ENCODE assay signal across 1 cellular context in genomic region chr15:52529940-52530339, GRCh38.
TF ChIP-seq lines count a peak whose summit lies in the region.

No MANE protein-coding gene starts in this region.

TF ChIP-seq in H1, 55 proteins besides CTCF, POLR2A, EP300 and RAD21:
- TF ChIP-seq SUZ12 (IDR thresholded peaks at IDR 0.05; ENCODE audit: low read length) (peak; percentile 9; the same call in 1 of the 2 replicates), RNF2 (IDR thresholded peaks at IDR 0.05; ENCODE audit: borderline replicate concordance, low read depth, low read length, missing control alignments, poor library complexity, severe bottlenecking) (peak; percentile 2), POLR2AphosphoS5 (IDR thresholded peaks at IDR 0.05; ENCODE audit: low read depth, low read length) (no peak), EZH2 (IDR thresholded peaks at IDR 0.05; ENCODE audit: low read depth, low read length, severe bottlenecking) (peak; percentile 30), CTBP2 (IDR thresholded peaks at IDR 0.05; ENCODE audit: borderline replicate concordance, insufficient read depth, insufficient read length, low read length) (no peak)
